Comparison of ENCODE assay signal across 9 cellular contexts in the genomic region with DNA sequence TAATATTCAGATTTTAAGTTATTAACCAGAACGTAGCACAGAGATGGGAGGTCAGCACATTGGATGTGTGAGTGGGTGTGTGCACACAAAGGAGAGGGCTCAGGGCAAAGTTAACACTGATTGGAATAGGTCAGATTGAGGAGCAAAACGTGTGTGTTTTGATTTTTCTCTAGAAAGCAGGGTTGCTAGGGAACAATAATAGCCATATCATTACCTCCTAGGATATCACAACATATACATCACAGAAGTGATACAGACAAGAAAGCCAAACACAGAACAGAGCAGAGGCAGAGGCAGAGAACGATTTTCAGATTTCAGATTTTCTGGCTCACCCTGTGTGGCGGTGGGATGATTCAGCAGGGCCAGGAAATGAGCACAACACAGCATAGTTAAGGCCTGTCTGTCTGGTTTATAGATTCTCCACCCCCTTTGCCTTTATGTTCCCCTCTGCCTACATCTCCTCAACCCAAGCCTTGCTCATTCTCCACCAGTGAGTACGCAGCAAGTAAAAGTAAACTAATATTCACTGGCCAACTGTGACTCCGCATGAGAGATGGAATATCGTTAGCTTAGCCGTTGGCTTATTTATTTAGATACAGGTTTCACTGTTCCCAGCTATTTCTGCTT.
DNase-seq lines count a peak whose midpoint lies in the region; ATAC-seq, FAIRE-seq and TF ChIP-seq lines count a peak whose summit lies in the region.
"Had no signal": no experiment of that assay in that cellular context is flagged by ENCODE, and none has a peak within 500 bp of the region (broad histone marks: within the 10 kb centered on the region; RNA-seq: fewer than 3 reads in every experiment).

No MANE protein-coding gene starts in this region.

- no peak for FAIRE-seq in A549 (lab: Jason Lieb, UNC)

- H3K4me2 ChIP-seq in A549: 0 out of 3 replicates have a peak overlapping the region, but pooled peaks have one; percentile 15

- H3K27ac Mint-ChIP-seq in activated T-cell treated with anti-CD3 and anti-CD28 coated beads, Interleukin-2, amount 50 U/mL, for 72 hours: peak overlapping the region; percentile 18

- peak overlapping the region in 1 of 2 donors; percentile 50 for H3K4me3 Mint-ChIP-seq in activated T-cell treated with anti-CD3 and anti-CD28 coated beads, Interleukin-2, amount 50 U/mL, for 72 hours

- H3K4me1 Mint-ChIP-seq in activated T-cell treated with anti-CD3 and anti-CD28 coated beads, Interleukin-2, amount 50 U/mL, for 72 hours (ENCODE audit: low read depth): peaks cover 24% of the 10 kb centered on the region

- WGBS in A549 (ENCODE audit: missing lambda C conversion rate): 52% methylated on average over 8 of the region's 8 CpGs

- peak in 1 of 2 experiments; percentile 40 for DNase-seq in A549 (ENCODE audit: low read depth in 1 of 2, low spot score in 1 of 2)
- DNase-seq in GM04504 (ENCODE audit: low read depth): peak; percentile 42
- DNase-seq in activated T-cell treated with anti-CD3 and anti-CD28 coated beads, Interleukin-2, amount 50 U/mL, for 72 hours: peak; percentile 45 to 49
- DNase-seq in left colon: no peak
- no peak for DNase-seq in cerebellum (ENCODE audit: low spot score)
- no peak for DNase-seq in NCI-H526 treated with DMSO at 0.1 percent for 48 hours (lab: John Stamatoyannopoulos, UW)

- peaks cover 37% of the 10 kb centered on the region for H3K4me1 ChIP-seq in A549

- no peaks in the 10 kb centered on the region for H3K9me3 ChIP-seq in A549
- H3K9me3 ChIP-seq: thoracic aorta had no signal

- POLR2A ChIA-PET in A549 (lab: Yijun Ruan, JAX): no interaction called here

- H3K27ac ChIP-seq in A549: peak overlapping the region; percentile 48 to 79; a peak in 5 of 6 replicates

- peaks cover 0 to 1% of the 10 kb centered on the region in 2 donors for H3K9me3 Mint-ChIP-seq in activated T-cell treated with anti-CD3 and anti-CD28 coated beads, Interleukin-2, amount 50 U/mL, for 72 hours

- H3K36me3 Mint-ChIP-seq in activated T-cell treated with anti-CD3 and anti-CD28 coated beads, Interleukin-2, amount 50 U/mL, for 72 hours (ENCODE audit: insufficient read depth in 2 of 2): peaks cover 0 to 2% of the 10 kb centered on the region in 2 donors

- H3K27me3 Mint-ChIP-seq in activated T-cell treated with anti-CD3 and anti-CD28 coated beads, Interleukin-2, amount 50 U/mL, for 72 hours (ENCODE audit: low read depth): no peaks in the 10 kb centered on the region

- H3K4me3 ChIP-seq in A549: no peak overlapping the region
- H3K4me3 ChIP-seq: thoracic aorta had no signal

- TF ChIP-seq CTCF in A549 (IDR thresholded peaks at IDR 0.05): no peak

- intact Hi-C loops in left colon (cut with DNase I, micrococcal nuclease): no loop called here

- no peak for TF ChIP-seq RAD21 in A549 (conservative IDR thresholded peaks at IDR 0.05 in 1 of 2, IDR thresholded peaks at IDR 0.05 in 1 of 2)

- CTCF ChIA-PET in A549 (lab: Yijun Ruan, JAX): no interaction called here

- TF ChIP-seq POLR2A in A549 (IDR thresholded peaks at IDR 0.05; ENCODE audit: low read length): no peak

- TF ChIP-seq EP300 in A549 (IDR thresholded peaks at IDR 0.05): no peak

- ATAC-seq in A549: peak; percentile 62 to 88; a peak in 5 of 6 replicates
- peak; percentile 94 to 98 for ATAC-seq in activated T-cell treated with anti-CD3 and anti-CD28 coated beads, Interleukin-2, amount 50 U/mL, for 72 hours (replicated peaks in 1 of 2)
- ATAC-seq in left colon: peak; percentile 46
- ATAC-seq in HG02759 (IDR thresholded peaks at IDR 0.05; ENCODE audit: unreplicated experiment): no peak
- ATAC-seq in HG02610 (IDR thresholded peaks at IDR 0.05; ENCODE audit: unreplicated experiment): no peak

TF ChIP-seq in A549, 52 proteins besides CTCF, POLR2A, EP300 and RAD21:
- TF ChIP-seq MYC (IDR thresholded peaks at IDR 0.05; ENCODE audit: borderline replicate concordance, low read length): no peak
- no peak for TF ChIP-seq HOXB13 (CRISPR knock-in tag; IDR thresholded peaks at IDR 0.05; ENCODE audit: low read depth)
- no peak for TF ChIP-seq NFE2L2 (conservative IDR thresholded peaks at IDR 0.05; ENCODE audit: low read length)
- no peak for TF ChIP-seq RCOR1 (IDR thresholded peaks at IDR 0.05; ENCODE audit: low read depth, low read length)
- TF ChIP-seq, protein P1, sequence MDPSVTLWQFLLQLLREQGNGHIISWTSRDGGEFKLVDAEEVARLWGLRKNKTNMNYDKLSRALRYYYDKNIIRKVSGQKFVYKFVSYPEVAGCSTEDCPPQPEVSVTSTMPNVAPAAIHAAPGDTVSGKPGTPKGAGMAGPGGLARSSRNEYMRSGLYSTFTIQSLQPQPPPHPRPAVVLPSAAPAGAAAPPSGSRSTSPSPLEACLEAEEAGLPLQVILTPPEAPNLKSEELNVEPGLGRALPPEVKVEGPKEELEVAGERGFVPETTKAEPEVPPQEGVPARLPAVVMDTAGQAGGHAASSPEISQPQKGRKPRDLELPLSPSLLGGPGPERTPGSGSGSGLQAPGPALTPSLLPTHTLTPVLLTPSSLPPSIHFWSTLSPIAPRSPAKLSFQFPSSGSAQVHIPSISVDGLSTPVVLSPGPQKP (IDR thresholded peaks at IDR 0.05; ENCODE audit: low read depth, low read length): no peak
- TF ChIP-seq MAFK (IDR thresholded peaks at IDR 0.05; ENCODE audit: partially characterized antibody): no peak
- TF ChIP-seq TP53 (CRISPR knock-in tag; IDR thresholded peaks at IDR 0.05): no peak
- TF ChIP-seq EHF (CRISPR knock-in tag; IDR thresholded peaks at IDR 0.05): no peak
- no peak for TF ChIP-seq SREBF2 (IDR thresholded peaks at IDR 0.05)
- no peak for TF ChIP-seq RARB (CRISPR knock-in tag; IDR thresholded peaks at IDR 0.05)
- TF ChIP-seq, protein P2, sequence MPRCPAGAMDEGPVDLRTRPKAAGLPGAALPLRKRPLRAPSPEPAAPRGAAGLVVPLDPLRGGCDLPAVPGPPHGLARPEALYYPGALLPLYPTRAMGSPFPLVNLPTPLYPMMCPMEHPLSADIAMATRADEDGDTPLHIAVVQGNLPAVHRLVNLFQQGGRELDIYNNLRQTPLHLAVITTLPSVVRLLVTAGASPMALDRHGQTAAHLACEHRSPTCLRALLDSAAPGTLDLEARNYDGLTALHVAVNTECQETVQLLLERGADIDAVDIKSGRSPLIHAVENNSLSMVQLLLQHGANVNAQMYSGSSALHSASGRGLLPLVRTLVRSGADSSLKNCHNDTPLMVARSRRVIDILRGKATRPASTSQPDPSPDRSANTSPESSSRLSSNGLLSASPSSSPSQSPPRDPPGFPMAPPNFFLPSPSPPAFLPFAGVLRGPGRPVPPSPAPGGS (IDR thresholded peaks at IDR 0.05): no peak

Comparison
In these comparisons a context has a peak if more than half of its experiments do, and no peak if none do; other contexts are left out.
1. ATAC-seq: peak in A549 (2 of 2), activated T-cell treated with anti-CD3 and anti-CD28 coated beads, Interleukin-2, amount 50 U/mL, for 72 hours (2 of 2) and left colon (single experiment); none in HG02759 (single experiment) and HG02610 (single experiment).
2. DNase-seq: peak in GM04504 (single experiment) and activated T-cell treated with anti-CD3 and anti-CD28 coated beads, Interleukin-2, amount 50 U/mL, for 72 hours (2 of 2); none in left colon (0 of 2), cerebellum (single experiment) and NCI-H526 treated with DMSO at 0.1 percent for 48 hours (single experiment).